In the genomic region with DNA sequence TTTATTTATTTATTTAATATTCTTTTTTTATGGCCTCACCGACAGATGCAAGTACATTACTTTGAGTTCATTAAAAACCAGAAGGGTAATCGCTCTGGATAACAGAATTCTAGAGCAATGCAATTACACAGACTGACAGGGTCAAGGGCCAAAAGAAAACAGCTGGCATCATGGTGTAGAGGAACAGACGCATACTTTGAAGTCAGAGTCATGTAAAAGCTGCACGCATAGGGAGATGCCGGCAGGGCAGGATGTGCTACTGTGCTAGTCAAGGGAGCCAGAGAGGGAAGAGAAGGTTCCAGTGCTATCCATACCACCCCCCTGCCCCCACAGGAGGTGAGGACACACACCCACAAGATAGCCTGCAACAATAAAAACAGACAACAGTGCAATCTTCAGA, we compare ENCODE assay signal across 25 cellular contexts.
DNase-seq lines count a peak whose midpoint lies in the region; ATAC-seq and TF ChIP-seq lines count a peak whose summit lies in the region.
"Had no signal": no experiment of that assay in that cellular context is flagged by ENCODE, and none has a peak within 500 bp of the region (broad histone marks: within the 10 kb centered on the region; RNA-seq: fewer than 3 reads in every experiment).

No MANE protein-coding gene starts in this region.

- H3K4ac ChIP-seq in IMR-90 (ENCODE audit: low read depth, low read length) = no peak overlapping the region
- no peak overlapping the region for H3K4ac ChIP-seq in mesenchymal stem cell (ENCODE audit: low read depth in 1 of 2, low read length in 2 of 2)

- no peak overlapping the region for H3K23ac ChIP-seq in IMR-90 (ENCODE audit: low read depth, low read length)
- H3K23ac ChIP-seq in mesenchymal stem cell (ENCODE audit: low read length in 2 of 2) = no peak overlapping the region

- H3K14ac ChIP-seq in IMR-90 (replicated peaks; ENCODE audit: low read depth, low read length) (no peak overlapping the region), mesenchymal stem cell (ENCODE audit: low read length in 2 of 2) (no peak overlapping the region)

- H3K56ac ChIP-seq in IMR-90 (ENCODE audit: extremely low read depth, insufficient read depth, low read length) = no peak overlapping the region

- no TSS peak for BruUV-seq in IMR-90 (replicated peaks; lab: Mats Ljungman, UMichigan)

- H3K4me2 ChIP-seq in IMR-90 (ENCODE audit: low read depth, low read length) (no peak overlapping the region), mesenchymal stem cell (ENCODE audit: low read length, poor library complexity, severe bottlenecking) (no peak overlapping the region)

- H3K9ac ChIP-seq in IMR-90 (ENCODE audit: low read depth, low read length) (no peak overlapping the region), mesenchymal stem cell (ENCODE audit: low read length) (no peak overlapping the region)

- H4K20me1 ChIP-seq in IMR-90 (ENCODE audit: insufficient read depth, low read length) = no peaks in the 10 kb centered on the region

- H3K4me3 ChIP-seq in AG10803 (ENCODE audit: low read length) (no peak overlapping the region), IMR-90 (ENCODE audit: insufficient read depth, low read depth, low read length) (no peak overlapping the region), choroid plexus epithelial cell (ENCODE audit: low read depth, low read length) (no peak overlapping the region), mesenchymal stem cell (ENCODE audit: insufficient read depth in 1 of 2, low read depth in 1 of 2, low read length in 2 of 2) (no peak overlapping the region)
- H3K4me3 ChIP-seq: coronary artery had no signal

- H3K18ac ChIP-seq in IMR-90 (ENCODE audit: low read depth, low read length) (peak overlapping the region; percentile 48; the same call in 1 of the 2 replicates), mesenchymal stem cell (ENCODE audit: low read depth in 1 of 2, low read length in 2 of 2) (peak overlapping the region in 1 of 2 experiments; percentile 28)

- H3K4me1 ChIP-seq in IMR-90 (ENCODE audit: control insufficient read depth, insufficient read depth, low read length) (peaks cover 4% of the 10 kb centered on the region), mesenchymal stem cell (ENCODE audit: control insufficient read depth, insufficient read depth, low read depth, low read length) (peaks cover 2% of the 10 kb centered on the region)

- intact Hi-C loops in IMR-90 (cut with micrococcal nuclease) = no loop called here

- H2AK5ac ChIP-seq in IMR-90 (ENCODE audit: low read depth, low read length) (no peak overlapping the region), mesenchymal stem cell (ENCODE audit: low read length, severe bottlenecking) (no peak overlapping the region)

- ATAC-seq in IMR-90 (ENCODE audit: low read depth) (peak; percentile 82), HG03025 (IDR thresholded peaks at IDR 0.05; ENCODE audit: low FRiP score, unreplicated experiment) (no peak), HG03565 (IDR thresholded peaks at IDR 0.05; ENCODE audit: unreplicated experiment) (no peak), GM18511 (IDR thresholded peaks at IDR 0.05; ENCODE audit: unreplicated experiment) (no peak)
- ATAC-seq: activated naive CD8-positive, alpha-beta T cell treated with anti-CD3 and anti-CD28 coated beads, Interleukin-2, amount 50 U/mL, for 24 hours; activated T-cell treated with anti-CD3 and anti-CD28 coated beads, Interleukin-2, amount 50 U/mL, for 4 hours; effector memory CD8-positive, alpha-beta T cell; Panc1 had no signal

- H4K5ac ChIP-seq in IMR-90 (ENCODE audit: low read depth, low read length) = no peak overlapping the region

- peaks cover 12% of the 10 kb centered on the region for H3K9me1 ChIP-seq in IMR-90 (ENCODE audit: insufficient read depth, low read length)

- CTCF ChIA-PET in IMR-90 (lab: Yijun Ruan, JAX) = interaction anchor here (0.7 kb wide), 1 partner anchor 8 kb away, joined by 3 read pairs; no protein-coding TSS in a partner anchor

- H3K27ac ChIP-seq in IMR-90 (ENCODE audit: insufficient read depth, low read length) (peak overlapping the region; percentile 43; the same call in 1 of the 2 replicates), mesenchymal stem cell (ENCODE audit: low read length, poor library complexity, severe bottlenecking) (peak overlapping the region; percentile 42)
- H3K27ac ChIP-seq: coronary artery had no signal

- POLR2A ChIA-PET in IMR-90 (lab: Charles Lee; ENCODE audit: unreplicated experiment) = no interaction called here

- H3K9me3 ChIP-seq in IMR-90 (ENCODE audit: control insufficient read depth, insufficient read depth, low read length) (no peaks in the 10 kb centered on the region), mesenchymal stem cell (ENCODE audit: control insufficient read depth, low read length) (no peaks in the 10 kb centered on the region)

- H2AFZ ChIP-seq in IMR-90 (replicated peaks; ENCODE audit: low read length, poor library complexity) (no peak overlapping the region), mesenchymal stem cell (ENCODE audit: low read depth, low read length) (no peak overlapping the region)

- no peak; the same call in 1 of the 2 replicates for TF ChIP-seq RAD21 in IMR-90 (IDR thresholded peaks at IDR 0.05; ENCODE audit: low read length)

- WGBS in IMR-90 (ENCODE audit: extremely low coverage in 2 of 2, insufficient read length in 1 of 2), 2 experiments = 56% methylated on average over 2 of the region's 5 CpGs; no CpG with 5 or more reads in 1 of the 2 experiments
- WGBS in mesenchymal stem cell = 64% methylated on average over 5 of the region's 5 CpGs

- no peak for TF ChIP-seq POLR2A in IMR-90 (IDR thresholded peaks at IDR 0.05; ENCODE audit: low read depth, low read length)

- DNase-seq in AG10803 (ENCODE audit: low read depth) = peak; percentile 43
- DNase-seq in IMR-90 = peak; percentile 85
- DNase-seq in choroid plexus epithelial cell (ENCODE audit: low read depth) = peak; percentile 69
- peak; percentile 90 for DNase-seq in mesenchymal stem cell
- no peak for DNase-seq in DMS153 treated with DMSO at 0.1 percent for 48 hours (lab: John Stamatoyannopoulos, UW; ENCODE audit: unreplicated experiment)
- DNase-seq: activated CD4-positive, alpha-beta T cell treated with anti-CD3 and anti-CD28 coated beads, Interleukin-2, amount 10 ng/mL, durations not matched to agents 24 days and 14 days; activated gamma-delta T cell treated with Interleukin-2 at 50 U/mL for 16 hours; activated naive CD8-positive, alpha-beta T cell treated with anti-CD3 and anti-CD28 coated beads, Interleukin-2, amount 50 U/mL, for 24 hours; activated T-cell treated with anti-CD3 and anti-CD28 coated beads, Interleukin-2, amount 50 U/mL, for 4 hours; C1 segment of cervical spinal cord; COR-L47; DMS79; effector memory CD8-positive, alpha-beta T cell; NCI-H1092 treated with DMSO at 0.1 percent for 48 hours; NCI-H187; NCI-H2171; NCI-H526; SIG-M5; stimulated activated CD4-positive, alpha-beta T cell treated with anti-CD3 and anti-CD28 coated beads, Interleukin-2, amount 100 ng/mL, for 48 hours; substantia nigra had no signal

- in situ Hi-C loops in IMR-90 (cut with MboI; ENCODE audit: low sequenced_read_pairs) = no loop called here

- peak overlapping the region; percentile 2; the same call in 1 of the 2 replicates for H2BK20ac ChIP-seq in IMR-90 (ENCODE audit: low read depth, low read length)

- H2BK120ac ChIP-seq in IMR-90 (ENCODE audit: low read depth, low read length) (peak overlapping the region; percentile 7), mesenchymal stem cell (ENCODE audit: low read depth, low read length) (no peak overlapping the region)

- TF ChIP-seq CTCF in AG10803 (conservative IDR thresholded peaks at IDR 0.05; ENCODE audit: low read length) = no peak
- no peak for TF ChIP-seq CTCF in IMR-90 (conservative IDR thresholded peaks at IDR 0.05; ENCODE audit: low read depth, low read length)
- no peak for TF ChIP-seq CTCF in choroid plexus epithelial cell (conservative IDR thresholded peaks at IDR 0.05; ENCODE audit: low read depth, low read length)

- H2BK12ac ChIP-seq in mesenchymal stem cell (ENCODE audit: low read length in 2 of 2) = no peak overlapping the region

- H4K91ac ChIP-seq in IMR-90 (ENCODE audit: insufficient read depth, low read depth, low read length) (no peak overlapping the region), mesenchymal stem cell (ENCODE audit: low read length) (no peak overlapping the region)

- H2BK5ac ChIP-seq in IMR-90 (ENCODE audit: low read depth, low read length, poor library complexity, severe bottlenecking) = peak overlapping the region; percentile 48
- H2BK5ac ChIP-seq in mesenchymal stem cell (ENCODE audit: low read depth, low read length, poor library complexity, severe bottlenecking) = no peak overlapping the region

- H2BK15ac ChIP-seq in IMR-90 (ENCODE audit: low read depth, low read length) = no peak overlapping the region
- H2BK15ac ChIP-seq in mesenchymal stem cell (ENCODE audit: low read depth, poor library complexity, severe bottlenecking) = no peak overlapping the region

- H2AK9ac ChIP-seq in IMR-90 (replicated peaks; ENCODE audit: low read depth, low read length, poor library complexity) = no peak overlapping the region

- H3K27me3 ChIP-seq in IMR-90 (ENCODE audit: control insufficient read depth, insufficient read depth, low read length) (no peaks in the 10 kb centered on the region), mesenchymal stem cell (ENCODE audit: control insufficient read depth in 1 of 2, insufficient read depth in 1 of 2, low read length in 2 of 2) (no peaks in the 10 kb centered on the region)

- dilution Hi-C loops in IMR-90 (cut with HindIII; ENCODE audit: low sequenced_read_pairs, unreplicated experiment) = no loop called here

- H3K36me3 ChIP-seq in IMR-90 (ENCODE audit: control insufficient read depth, insufficient read depth, low read length) = peaks cover 8% of the 10 kb centered on the region
- peaks cover 3 to 80% of the 10 kb centered on the region in 2 experiments for H3K36me3 ChIP-seq in mesenchymal stem cell (ENCODE audit: control insufficient read depth in 1 of 2, insufficient read depth in 2 of 2, low read depth in 1 of 2, low read length in 2 of 2)

- peaks cover 3 to 25% of the 10 kb centered on the region in 2 experiments; a peak in 3 of 4 replicates for H3K79me1 ChIP-seq in IMR-90 (ENCODE audit: low read depth in 1 of 2, low read length in 2 of 2)
- peaks cover 4% of the 10 kb centered on the region for H3K79me1 ChIP-seq in mesenchymal stem cell (replicated peaks; ENCODE audit: low read length, poor library complexity, severe bottlenecking)

- H4K8ac ChIP-seq in IMR-90 (ENCODE audit: low read depth in 2 of 2, low read length in 2 of 2) = peak overlapping the region in 1 of 2 experiments; percentile 4; a peak in 1 of 4 replicates
- no peak overlapping the region for H4K8ac ChIP-seq in mesenchymal stem cell (ENCODE audit: low read length)

TF ChIP-seq in IMR-90, 13 proteins besides CTCF, POLR2A, EP300 and RAD21 (continues in another document):
- peak; percentile 45 for TF ChIP-seq FOS (IDR thresholded peaks at IDR 0.05; ENCODE audit: low read depth, low read length)
- TF ChIP-seq BHLHE40 (IDR thresholded peaks at IDR 0.05; ENCODE audit: low read depth, low read length) = peak; percentile 30; the same call in 1 of the 2 replicates
- no peak; the same call in 1 of the 2 replicates for TF ChIP-seq CEBPB (IDR thresholded peaks at IDR 0.05; ENCODE audit: low read depth, low read length)
- TF ChIP-seq RCOR1 (IDR thresholded peaks at IDR 0.05; ENCODE audit: insufficient replicate concordance, low read length) = peak; percentile 54
- TF ChIP-seq RFX5 (IDR thresholded peaks at IDR 0.05; ENCODE audit: low read depth, low read length) = no peak
